In the genomic region with DNA sequence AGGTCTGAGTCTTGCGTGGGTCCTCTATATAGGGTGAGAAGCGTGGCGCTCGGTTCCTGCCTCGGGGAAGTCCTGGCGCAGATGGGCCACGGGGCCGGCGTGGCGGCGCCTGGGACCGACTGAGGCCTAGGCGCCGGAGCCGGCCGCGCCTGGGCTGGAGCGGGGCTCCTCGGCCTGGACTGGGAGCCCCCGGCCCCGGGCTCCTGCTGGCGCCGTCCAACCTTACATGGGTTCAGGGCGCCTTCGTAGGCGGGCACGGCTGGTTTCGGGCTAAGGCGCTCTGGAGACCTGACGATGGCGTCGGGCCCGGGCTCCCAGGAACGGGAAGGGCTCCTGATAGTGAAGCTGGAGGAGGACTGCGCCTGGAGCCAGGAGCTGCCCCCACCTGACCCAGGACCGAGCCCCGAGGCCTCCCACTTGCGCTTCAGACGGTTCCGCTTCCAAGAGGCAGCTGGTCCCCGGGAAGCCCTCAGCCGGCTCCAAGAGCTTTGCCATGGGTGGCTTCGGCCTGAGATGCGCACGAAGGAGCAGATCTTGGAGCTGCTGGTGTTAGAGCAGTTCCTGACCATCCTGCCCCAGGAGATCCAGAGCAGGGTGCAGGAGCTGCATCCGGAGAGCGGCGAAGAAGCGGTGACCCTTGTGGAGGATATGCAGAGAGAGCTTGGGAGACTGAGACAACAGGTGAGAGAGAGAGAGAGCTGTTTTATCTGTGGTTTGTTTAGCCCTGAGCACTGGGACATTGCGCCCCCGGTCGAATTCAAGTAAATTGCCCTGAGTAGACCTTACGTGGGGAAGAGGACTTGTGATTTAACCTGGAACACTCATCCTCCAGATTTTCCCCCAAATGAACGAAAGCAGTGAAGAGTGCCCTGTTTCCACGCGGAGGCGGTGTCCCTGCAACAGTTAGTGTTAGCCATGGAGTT, we compare ENCODE assay signal across 8 cellular contexts. TPM values are rescaled to one million over a fixed set of nuclear protein-coding genes. Genes with fewer than 3 reads are reported as not detected.
DNase-seq lines count a peak whose midpoint lies in the region; ATAC-seq and TF ChIP-seq lines count a peak whose summit lies in the region.

No MANE protein-coding gene starts in this region.

- H3K36me3 ChIP-seq in DOHH2 (ENCODE audit: control insufficient read depth, low read length): peaks cover 50% of the 10 kb centered on the region
- H3K36me3 ChIP-seq in colonic mucosa: peaks cover 5% of the 10 kb centered on the region

- peaks cover 52% of the 10 kb centered on the region for H3K79me2 ChIP-seq in DOHH2 (ENCODE audit: control insufficient read depth, low read length)

- H3K36me3 Mint-ChIP-seq in naive B cell: peaks cover 4 to 7% of the 10 kb centered on the region in 2 donors

- H3F3A ChIP-seq in DOHH2 (ENCODE audit: control insufficient read depth, insufficient read depth): no peaks in the 10 kb centered on the region

- H3K4me2 ChIP-seq in DOHH2 (ENCODE audit: low read length): peak overlapping the region; percentile 98

- ATAC-seq in naive B cell (ENCODE audit: low read depth in 2 of 2) (no peak), HG02970 (IDR thresholded peaks at IDR 0.05; ENCODE audit: low FRiP score, unreplicated experiment) (no peak)

- H3K4me3 Mint-ChIP-seq in naive B cell: peak overlapping the region; percentile 88 to 98 (median 96)

- H3K9me3 Mint-ChIP-seq in naive B cell: peaks cover 0 to 11% (median 0%) of the 10 kb centered on the region in 7 donors

- H3K27ac ChIP-seq in DOHH2 (ENCODE audit: low read depth, low read length) (peak overlapping the region; percentile 84), colonic mucosa (peak overlapping the region; percentile 96)

- no peaks in the 10 kb centered on the region for H3K9me2 ChIP-seq in DOHH2 (replicated peaks; ENCODE audit: control insufficient read depth, low read length)

- H3K9me3 ChIP-seq in DOHH2 (ENCODE audit: control insufficient read depth, insufficient read depth, low read length) (peaks cover 42% of the 10 kb centered on the region), colonic mucosa (peaks cover 5% of the 10 kb centered on the region)

- peaks cover 29 to 43% (median 32%) of the 10 kb centered on the region in 3 donors for H3K4me1 Mint-ChIP-seq in naive B cell

- H3K27me3 ChIP-seq in DOHH2 (ENCODE audit: control insufficient read depth, low read length) (no peaks in the 10 kb centered on the region), colonic mucosa (no peaks in the 10 kb centered on the region)

- no peaks in the 10 kb centered on the region for H4K20me1 ChIP-seq in DOHH2 (ENCODE audit: control insufficient read depth, insufficient read depth, low read depth, low read length)

- H3K4me1 ChIP-seq in DOHH2 (ENCODE audit: control insufficient read depth, low read length) (peaks cover 24% of the 10 kb centered on the region), colonic mucosa (peaks cover 15% of the 10 kb centered on the region)

- H3K27ac Mint-ChIP-seq in naive B cell: peak overlapping the region; percentile 97 to 99 (median 99)

- peak overlapping the region; percentile 77 for H3K4me3 ChIP-seq in DOHH2 (ENCODE audit: low read length)
- peak overlapping the region; percentile 92 for H3K4me3 ChIP-seq in Jurkat, Clone E6-1 (ENCODE audit: low read length)
- peak overlapping the region; percentile 84 for H3K4me3 ChIP-seq in colonic mucosa

- no peak for DNase-seq in Jurkat, Clone E6-1 (ENCODE audit: low read depth, low spot score)
- DNase-seq in colonic mucosa (no peak), naive B cell (no peak), NCI-H2171 (lab: John Stamatoyannopoulos, UW) (no peak), HCEC 1CT (no peak), MV-4-11 (lab: John Stamatoyannopoulos, UW) (no peak)

- H3K27me3 Mint-ChIP-seq in naive B cell: no peaks in the 10 kb centered on the region

- TF ChIP-seq CTCF in DOHH2 (IDR thresholded peaks at IDR 0.05; ENCODE audit: low read depth, low read length, poor library complexity, severe bottlenecking) (no peak), colonic mucosa (IDR thresholded peaks at IDR 0.05) (no peak)

- intact Hi-C loops in colonic mucosa (cut with DNase I): loop anchor here (10.0 kb wide), 1 partner anchor 221 kb away; a partner anchor contains a TSS

- peak overlapping the region; percentile 89 to 96 for H3K9ac ChIP-seq in colonic mucosa (ENCODE audit: low read depth in 2 of 2, low read length in 2 of 2)

RNA-seq across cellular contexts. Expression of a gene that starts 0.5 kb away (rescaled TPM):
- polyA plus RNA-seq in Jurkat, Clone E6-1 (2012; ENCODE audit: insufficient read depth, insufficient read length): 17.7 TPM
- total RNA-seq in colonic mucosa: 10 to 100 TPM; 19.5 to 27.2 TPM
- 10 to 100 TPM; 39.8 to 65.5 (median 51.6) TPM for polyA plus RNA-seq in naive B cell (ENCODE audit: low read depth in 6 of 6)

RNA-seq across cellular contexts. Expression of a gene that starts 21.4 kb away (rescaled TPM):
- 0.73 TPM for polyA plus RNA-seq in Jurkat, Clone E6-1 (2012; ENCODE audit: insufficient read depth, insufficient read length)
- 1 to 10 TPM; 2.1 to 3.1 TPM for total RNA-seq in colonic mucosa
- 1 to 10 TPM in 5 of 6 donors, under 1 TPM in 1; 0.52 to 9.7 (median 6.0) TPM for polyA plus RNA-seq in naive B cell (ENCODE audit: low read depth in 6 of 6)

RNA-seq across cellular contexts. Expression of a gene that starts 21.5 kb away (rescaled TPM):
- 3.3 TPM for polyA plus RNA-seq in Jurkat, Clone E6-1 (2012; ENCODE audit: insufficient read depth, insufficient read length)
- 10 to 100 TPM; 14.2 to 20.5 TPM for total RNA-seq in colonic mucosa
- 10 to 100 TPM; 22.4 to 59.6 (median 30.6) TPM for polyA plus RNA-seq in naive B cell (ENCODE audit: low read depth in 6 of 6)

RNA-seq across cellular contexts. Expression of a gene that starts 27.4 kb away (rescaled TPM):
- not detected for polyA plus RNA-seq in Jurkat, Clone E6-1 (2012; ENCODE audit: insufficient read depth, insufficient read length)
- total RNA-seq in colonic mucosa: 1 to 10 TPM in 1 of 2 donors, under 1 TPM in 1; 0.57 to 1.1 TPM
- polyA plus RNA-seq in naive B cell (ENCODE audit: low read depth in 6 of 6): under 1 TPM in 1 of 6 donors, not detected in 5; 0.25 TPM

RNA-seq across cellular contexts. Expression of a gene that starts 48.8 kb away (rescaled TPM):
- polyA plus RNA-seq in Jurkat, Clone E6-1 (2012; ENCODE audit: insufficient read depth, insufficient read length): 5.7 TPM
- total RNA-seq in colonic mucosa: 1 to 10 TPM; 7.1 to 7.2 TPM
- polyA plus RNA-seq in naive B cell (ENCODE audit: low read depth in 6 of 6): 10 to 100 TPM in 4 of 6 donors, 1 to 10 TPM in 2; 5.4 to 13.8 (median 11.0) TPM
